In the genomic region with DNA sequence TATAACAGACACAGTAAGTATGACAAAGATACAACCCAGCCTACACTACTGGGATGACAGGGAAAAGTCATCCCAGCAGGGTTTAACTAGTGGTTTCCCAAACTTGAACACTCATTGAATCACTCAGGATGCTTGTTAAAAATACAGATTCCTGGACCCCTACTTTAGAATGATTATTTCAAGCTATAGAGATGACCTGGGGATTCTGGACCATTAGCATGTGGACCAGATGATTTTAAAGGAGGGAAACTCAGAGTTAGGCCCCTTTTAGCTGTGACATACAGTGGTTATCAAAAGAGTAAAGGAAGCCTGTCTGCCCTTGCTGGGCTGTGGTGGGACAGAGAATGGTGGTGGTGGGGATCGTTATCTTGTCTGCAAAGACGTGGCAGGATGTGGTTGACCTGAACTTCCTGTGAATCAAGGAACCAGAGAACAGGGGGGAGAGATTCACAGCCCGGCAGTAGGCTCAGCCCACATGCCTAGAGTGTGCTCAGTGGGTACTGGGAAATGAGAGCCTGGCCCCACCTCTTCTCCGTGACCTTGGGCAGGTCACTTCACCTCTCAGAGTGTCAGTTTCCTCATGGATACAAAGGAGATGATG, we compare ENCODE assay signal across 8 cellular contexts.
A peak's percentile ranks its signal among the peaks of the same experiment; 100 is the strongest.
DNase-seq lines count a peak whose midpoint lies in the region; ATAC-seq lines count a peak whose summit lies in the region.

No MANE protein-coding gene starts in this region.

- in situ Hi-C loops in KBM-7 (cut with MboI; ENCODE audit: low pct_unique_long_range_greater_than_20kb, low sequenced_read_pairs): no loop called here

- no peak for ATAC-seq in HG02763 (IDR thresholded peaks at IDR 0.05; ENCODE audit: unreplicated experiment)

- peak; percentile 88 for DNase-seq in GDM1 (lab: John Stamatoyannopoulos, UW)
- peak; percentile 98 for DNase-seq in KBM-7
- DNase-seq in activated CD4-positive, alpha-beta T cell treated with anti-CD3 and anti-CD28 coated beads for 24 hours (ENCODE audit: low read depth in 2 of 2): peak; percentile 69 to 76
- peak; percentile 56 for DNase-seq in effector CD8-positive, alpha-beta T cell (lab: John Stamatoyannopoulos, UW)
- DNase-seq in stimulated activated CD4-positive, alpha-beta T cell treated with anti-CD3 and anti-CD28 coated beads, Interleukin-1b, Interleukin-23, amount 100 ng/mL, for 24 hours (ENCODE audit: low read depth in 4 of 4, low spot score in 1 of 4): peak; percentile 60 to 77 (median 69)
- no peak for DNase-seq in SHP77 (lab: John Stamatoyannopoulos, UW)
- DNase-seq in NCI-H2107 treated with DMSO at 0.1 percent for 48 hours (lab: John Stamatoyannopoulos, UW; ENCODE audit: unreplicated experiment): no peak

Comparison
In these comparisons a context has a peak if more than half of its experiments do, and no peak if none do; other contexts are left out.
1. DNase-seq: peak in GDM1 (single experiment), KBM-7 (single experiment), activated CD4-positive, alpha-beta T cell treated with anti-CD3 and anti-CD28 coated beads for 24 hours (2 of 2), effector CD8-positive, alpha-beta T cell (single experiment) and stimulated activated CD4-positive, alpha-beta T cell treated with anti-CD3 and anti-CD28 coated beads, Interleukin-1b, Interleukin-23, amount 100 ng/mL, for 24 hours (4 of 4); none in SHP77 (0 of 2) and NCI-H2107 treated with DMSO at 0.1 percent for 48 hours (single experiment).